9 cellular contexts compared by ENCODE assay signal in the genomic region with DNA sequence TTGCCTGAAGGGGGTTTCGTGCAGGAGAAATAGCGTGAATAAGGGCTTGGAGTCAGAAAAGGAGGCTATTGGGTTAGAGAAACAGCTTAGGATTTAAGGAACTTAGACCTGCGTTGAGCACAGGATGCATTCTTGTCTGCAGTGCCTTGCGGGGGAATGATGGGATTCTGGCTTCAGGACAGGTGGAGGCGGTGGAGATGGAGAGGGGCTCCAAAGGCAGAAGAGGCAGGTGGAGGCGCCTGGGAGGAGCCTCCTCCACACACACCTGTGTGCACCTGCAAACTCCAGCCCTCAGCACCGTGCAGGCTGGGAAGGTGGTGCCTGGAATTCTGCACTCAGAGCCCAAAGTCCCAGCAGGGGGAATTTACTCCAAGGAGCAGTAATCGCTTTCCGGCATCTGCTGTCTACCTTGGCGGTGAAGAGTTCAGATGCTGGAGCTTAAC. TPM values are rescaled to one million over a fixed set of nuclear protein-coding genes. Genes with fewer than 3 reads are reported as not detected.
A peak's percentile ranks its signal among the peaks of the same experiment; 100 is the strongest.
DNase-seq lines count a peak whose midpoint lies in the region; ATAC-seq and TF ChIP-seq lines count a peak whose summit lies in the region.
"Had no signal": no experiment of that assay in that cellular context is flagged by ENCODE, and none has a peak within 500 bp of the region (broad histone marks: within the 10 kb centered on the region; RNA-seq: fewer than 3 reads in every experiment).

No MANE protein-coding gene starts in this region.

- ATAC-seq in DND-41 (ENCODE audit: insufficient read depth, low read depth) (no peak), GM19324 (IDR thresholded peaks at IDR 0.05; ENCODE audit: low FRiP score, unreplicated experiment) (no peak)

- H3K9ac ChIP-seq in DND-41 (ENCODE audit: low read depth, low read length): no peak overlapping the region
- no peak overlapping the region for H3K9ac ChIP-seq in neural progenitor cell

- H3K27ac ChIP-seq in DND-41 (ENCODE audit: low read length) (no peak overlapping the region), neural progenitor cell (no peak overlapping the region)

- H3K27me3 Mint-ChIP-seq in dendritic cell treated with granulocyte-macrophage colony-stimulating factor and Interleukin-4, amounts not matched to agents 40 ng/mL and 50 ng/mL, for 4 days: peaks cover 45% of the 10 kb centered on the region
- H3K27me3 Mint-ChIP-seq in neural progenitor cell (ENCODE audit: insufficient read depth, low read depth): peaks cover 20% of the 10 kb centered on the region

- H3K79me2 ChIP-seq in DND-41 (ENCODE audit: insufficient read depth, low read length) (peaks cover 13% of the 10 kb centered on the region), neural progenitor cell (ENCODE audit: low read depth) (peaks cover 37% of the 10 kb centered on the region)

- intact Hi-C loops in dendritic cell treated with granulocyte-macrophage colony-stimulating factor and Interleukin-4, amounts not matched to agents 40 ng/mL and 50 ng/mL, for 4 days (cut with micrococcal nuclease): no loop called here

- peaks cover 29% of the 10 kb centered on the region for H4K20me1 ChIP-seq in DND-41 (ENCODE audit: insufficient read depth, low read length)
- peaks cover 54% of the 10 kb centered on the region for H4K20me1 ChIP-seq in neural progenitor cell (ENCODE audit: low read depth)

- H3K9me3 ChIP-seq in DND-41 (ENCODE audit: insufficient read depth, low read length, severe bottlenecking): no peaks in the 10 kb centered on the region
- no peaks in the 10 kb centered on the region for H3K9me3 ChIP-seq in neural progenitor cell (ENCODE audit: low read depth)

- H3K4me1 ChIP-seq in DND-41 (ENCODE audit: insufficient read depth, low read length): peaks cover 28% of the 10 kb centered on the region
- peaks cover 13% of the 10 kb centered on the region for H3K4me1 ChIP-seq in neural progenitor cell

- H3K4me3 ChIP-seq in DND-41 (ENCODE audit: low read depth in 1 of 2, low read length in 2 of 2): peak overlapping the region in 1 of 2 experiments; percentile 63; a peak in 1 of 4 replicates
- H3K4me3 ChIP-seq in NB4 (ENCODE audit: low read depth, low read length): peak overlapping the region; percentile 65
- H3K4me3 ChIP-seq in neural progenitor cell: peak overlapping the region; percentile 90

- H3K36me3 ChIP-seq in DND-41 (ENCODE audit: insufficient read depth, low read length) (no peaks in the 10 kb centered on the region), neural progenitor cell (no peaks in the 10 kb centered on the region)

- TF ChIP-seq POLR2A in NB4 (IDR thresholded peaks at IDR 0.05; ENCODE audit: extremely low read depth, insufficient read length): no peak

- H3K4me3 Mint-ChIP-seq in dendritic cell treated with granulocyte-macrophage colony-stimulating factor and Interleukin-4, amounts not matched to agents 40 ng/mL and 50 ng/mL, for 4 days: peak overlapping the region; percentile 85
- peak overlapping the region; percentile 88 for H3K4me3 Mint-ChIP-seq in neural progenitor cell

- no peaks in the 10 kb centered on the region for H3K9me3 Mint-ChIP-seq in dendritic cell treated with granulocyte-macrophage colony-stimulating factor and Interleukin-4, amounts not matched to agents 40 ng/mL and 50 ng/mL, for 4 days
- peaks cover 2% of the 10 kb centered on the region for H3K9me3 Mint-ChIP-seq in neural progenitor cell

- H3K4me1 Mint-ChIP-seq in dendritic cell treated with granulocyte-macrophage colony-stimulating factor and Interleukin-4, amounts not matched to agents 40 ng/mL and 50 ng/mL, for 4 days (ENCODE audit: low read depth): peaks cover 70% of the 10 kb centered on the region
- H3K4me1 Mint-ChIP-seq in neural progenitor cell: peaks cover 49% of the 10 kb centered on the region

- H3F3A ChIP-seq in neural progenitor cell (ENCODE audit: low read depth): peaks cover 12% of the 10 kb centered on the region

- H3K27me3 ChIP-seq in DND-41 (ENCODE audit: insufficient read depth, low read length, poor library complexity): peaks cover 14% of the 10 kb centered on the region
- H3K27me3 ChIP-seq in neural progenitor cell: peaks cover 48% of the 10 kb centered on the region

- H3K27ac Mint-ChIP-seq in dendritic cell treated with granulocyte-macrophage colony-stimulating factor and Interleukin-4, amounts not matched to agents 40 ng/mL and 50 ng/mL, for 4 days: peak overlapping the region; percentile 66
- no peak overlapping the region for H3K27ac Mint-ChIP-seq in neural progenitor cell

- peaks cover 32% of the 10 kb centered on the region for H3K36me3 Mint-ChIP-seq in dendritic cell treated with granulocyte-macrophage colony-stimulating factor and Interleukin-4, amounts not matched to agents 40 ng/mL and 50 ng/mL, for 4 days (ENCODE audit: low read depth)
- peaks cover 7% of the 10 kb centered on the region for H3K36me3 Mint-ChIP-seq in neural progenitor cell

- no peak overlapping the region for H2AFZ ChIP-seq in DND-41 (ENCODE audit: low read depth, low read length)
- no peak overlapping the region for H2AFZ ChIP-seq in neural progenitor cell (replicated peaks)

- H3K4me2 ChIP-seq in DND-41 (ENCODE audit: insufficient read depth, low read length) (peak overlapping the region; percentile 77), neural progenitor cell (peak overlapping the region; percentile 94)

- TF ChIP-seq CTCF in DND-41 (IDR thresholded peaks at IDR 0.05; ENCODE audit: borderline replicate concordance, extremely low read depth, low read length, poor library complexity, severe bottlenecking) (no peak), NB4 (IDR thresholded peaks at IDR 0.05; ENCODE audit: low read depth, low read length) (no peak), neural progenitor cell (IDR thresholded peaks at IDR 0.05) (no peak)

- DNase-seq in DND-41 (no peak), NB4 (ENCODE audit: low read depth) (peak; percentile 53), neural progenitor cell (ENCODE audit: low spot score) (no peak), NCI-H1092 (lab: John Stamatoyannopoulos, UW) (no peak), DMS153 (lab: John Stamatoyannopoulos, UW) (no peak)
- no peak for DNase-seq in activated naive CD4-positive, alpha-beta T cell treated with Interleukin-2 at 50 U/mL for 16 hours
- DNase-seq: NCI-H1694 treated with DMSO at 0.1 percent for 48 hours had no signal

RNA-seq across cellular contexts. Expression of a gene that starts 1.8 kb away (rescaled TPM):
- 7.5 and 29.6 TPM in 2 replicates for total RNA-seq in neural progenitor cell (ENCODE audit: low replicate concordance)

RNA-seq across cellular contexts. Expression of a gene that starts 36.8 kb away (rescaled TPM):
- 66.0 and 71.3 TPM in 2 replicates for total RNA-seq in neural progenitor cell (ENCODE audit: low replicate concordance)
